24 cellular contexts compared by ENCODE assay signal in genomic region chr1:8139383-8139782, GRCh38.
"Had no signal": no experiment of that assay in that cellular context is flagged by ENCODE, and none has a peak within 500 bp of the region (broad histone marks: within the 10 kb centered on the region; RNA-seq: fewer than 3 reads in every experiment).

No MANE protein-coding gene starts in this region.

- H3K9me3 ChIP-seq: left ventricle myocardium inferior, ovary, right atrium auricular region, right lobe of liver, tibial nerve, upper lobe of left lung, vagina had no signal

- H3K4me1 Mint-ChIP-seq: naive B cell; stimulated activated memory B cell treated with anti-CD40 and anti-IgM and Interleukin-4, amounts not matched to agents 10 μg/mL and 1 μg/mL and 100 μg/mL, for 72 hours had no signal

- H3K36me3 ChIP-seq: left ventricle myocardium inferior, ovary, right atrium auricular region, right lobe of liver, tibial nerve, upper lobe of left lung, vagina had no signal

- H3K27me3 ChIP-seq: ovary, right atrium auricular region, right lobe of liver, tibial nerve, upper lobe of left lung, vagina had no signal

- DNase-seq: hypothalamus; immature natural killer cell; left ventricle myocardium inferior; mesendoderm; naive B cell; natural killer cell; ovary; right lobe of liver; stimulated activated CD4-positive, alpha-beta T cell treated with anti-CD3 and anti-CD28 coated beads, Interleukin-1b, Interleukin-23, amount 100 ng/mL, for 48 hours; stimulated activated CD4-positive, alpha-beta T cell treated with anti-CD3 and anti-CD28 coated beads, Interleukin-2, amount 100 ng/mL, for 48 hours; stimulated activated CD4-positive, alpha-beta T cell treated with anti-CD3 and anti-CD28 coated beads, Interleukin-4, amount 100 ng/mL, for 4 hours; stimulated activated CD8-positive, alpha-beta memory T cell treated with anti-CD3 and anti-CD28 coated beads, Interleukin-4, amount 100 ng/mL, for 48 hours; stimulated activated naive CD4-positive, alpha-beta T cell treated with Interleukin-2 at 50 U/mL for 16 hours; stimulated activated naive CD8-positive, alpha-beta T cell treated with anti-CD3 and anti-CD28 coated beads, Interleukin-15, amount 100 ng/mL, for 72 hours; substantia nigra; upper lobe of left lung had no signal

- ATAC-seq: natural killer cell; stimulated activated memory B cell treated with anti-CD40 and anti-IgM and Interleukin-4, amounts not matched to agents 10 μg/mL and 1 μg/mL and 100 μg/mL, for 72 hours; stimulated activated naive CD8-positive, alpha-beta T cell treated with anti-CD3 and anti-CD28 coated beads, Interleukin-15, amount 100 ng/mL, for 72 hours had no signal

- H3K27me3 Mint-ChIP-seq: progenitor cell of endocrine pancreas had no signal

- H3K36me3 Mint-ChIP-seq: mesothelial cell of epicardium; naive B cell; natural killer cell; stimulated activated memory B cell treated with anti-CD40 and anti-IgM and Interleukin-4, amounts not matched to agents 10 μg/mL and 1 μg/mL and 100 μg/mL, for 72 hours had no signal

- H3K27ac ChIP-seq: ovary, right atrium auricular region, right lobe of liver, tibial nerve, upper lobe of left lung, vagina had no signal

- H3K27ac Mint-ChIP-seq: immature natural killer cell; natural killer cell; progenitor cell of endocrine pancreas; stimulated activated memory B cell treated with anti-CD40 and anti-IgM and Interleukin-4, amounts not matched to agents 10 μg/mL and 1 μg/mL and 100 μg/mL, for 72 hours had no signal

- H3K4me2 ChIP-seq: smooth muscle cell had no signal

- H3K4me3 Mint-ChIP-seq: immature natural killer cell; mesothelial cell of epicardium; naive B cell; natural killer cell; stimulated activated memory B cell treated with anti-CD40 and anti-IgM and Interleukin-4, amounts not matched to agents 10 μg/mL and 1 μg/mL and 100 μg/mL, for 72 hours; stimulated activated naive CD8-positive, alpha-beta T cell treated with anti-CD3 and anti-CD28 coated beads, Interleukin-15, amount 100 ng/mL, for 72 hours had no signal

- H3K4me3 ChIP-seq: left ventricle myocardium inferior, lung, ovary, right atrium auricular region, right lobe of liver, smooth muscle cell, tibial nerve, upper lobe of left lung, vagina had no signal

- H3K9me3 Mint-ChIP-seq: mesothelial cell of epicardium; naive B cell; natural killer cell; stimulated activated memory B cell treated with anti-CD40 and anti-IgM and Interleukin-4, amounts not matched to agents 10 μg/mL and 1 μg/mL and 100 μg/mL, for 72 hours; stimulated activated naive CD8-positive, alpha-beta T cell treated with anti-CD3 and anti-CD28 coated beads, Interleukin-15, amount 100 ng/mL, for 72 hours had no signal
